1 cellular context compared by ENCODE assay signal in genomic region chr4:30718021-30718888, GRCh38.
TF ChIP-seq lines count a peak whose summit lies in the region.

No MANE protein-coding gene starts in this region.

TF ChIP-seq in HEK293, 187 proteins besides CTCF, POLR2A, EP300 and RAD21 (continued from another document and continues in another):
- TF ChIP-seq ZNF280C (tag by site-specific recombination; IDR thresholded peaks at IDR 0.05) (no peak), ZNF677 (tag by site-specific recombination; IDR thresholded peaks at IDR 0.05) (no peak), INSM2 (tag by site-specific recombination; IDR thresholded peaks at IDR 0.05) (no peak), ZNF488 (tag by site-specific recombination; IDR thresholded peaks at IDR 0.05) (no peak), ZNF266 (tag by site-specific recombination; IDR thresholded peaks at IDR 0.05; ENCODE audit: low read depth) (no peak), GLIS2 (tag by site-specific recombination; IDR thresholded peaks at IDR 0.05) (peak; percentile 51; the same call in 1 of the 2 replicates), ZNF398 (tag by site-specific recombination; IDR thresholded peaks at IDR 0.05) (peak; percentile 79), MEIS1 (CRISPR knock-in tag; IDR thresholded peaks at IDR 0.05; ENCODE audit: borderline replicate concordance) (no peak), WT1 (tag by site-specific recombination; IDR thresholded peaks at IDR 0.05) (peak; percentile 62), KLF10 (tag by site-specific recombination; IDR thresholded peaks at IDR 0.05) (no peak), ZNF239 (tag by site-specific recombination; IDR thresholded peaks at IDR 0.05) (no peak), MZF1 (tag by site-specific recombination; IDR thresholded peaks at IDR 0.05; ENCODE audit: borderline replicate concordance) (0 out of 2 replicates have a peak, but pooled peaks have one; percentile 11), ZSCAN30 (tag by site-specific recombination; IDR thresholded peaks at IDR 0.05) (0 out of 2 replicates have a peak, but pooled peaks have one; percentile 39), ZNF518A (tag by site-specific recombination; conservative IDR thresholded peaks at IDR 0.05; ENCODE audit: low read depth) (no peak), ZNF560 (tag by site-specific recombination; IDR thresholded peaks at IDR 0.05; ENCODE audit: borderline replicate concordance) (no peak), ZNF660 (tag by site-specific recombination; IDR thresholded peaks at IDR 0.05) (no peak), ZNF211 (tag by site-specific recombination; IDR thresholded peaks at IDR 0.05; ENCODE audit: low read depth) (no peak), ZNF292 (tag by site-specific recombination; IDR thresholded peaks at IDR 0.05; ENCODE audit: borderline replicate concordance, low read depth) (no peak), ZNF645 (tag by site-specific recombination; IDR thresholded peaks at IDR 0.05) (no peak), ZNF132 (tag by site-specific recombination; IDR thresholded peaks at IDR 0.05; ENCODE audit: borderline replicate concordance) (no peak), ZNF24 (tag by site-specific recombination; IDR thresholded peaks at IDR 0.05) (no peak), PRDM2 (tag by site-specific recombination; IDR thresholded peaks at IDR 0.05; ENCODE audit: borderline replicate concordance) (no peak), BCL6B (tag by site-specific recombination; IDR thresholded peaks at IDR 0.05) (no peak), ZFP69B (tag by site-specific recombination; IDR thresholded peaks at IDR 0.05) (no peak), KLF17 (tag by site-specific recombination; IDR thresholded peaks at IDR 0.05) (peak; percentile 47; the same call in 1 of the 2 replicates), BCL11B (tag by site-specific recombination; IDR thresholded peaks at IDR 0.05; ENCODE audit: low read depth) (no peak), KLF9 (tag by site-specific recombination; IDR thresholded peaks at IDR 0.05; ENCODE audit: low read depth) (no peak), ZBTB21 (tag by site-specific recombination; IDR thresholded peaks at IDR 0.05) (no peak), ZNF76 (tag by site-specific recombination; IDR thresholded peaks at IDR 0.05; ENCODE audit: borderline replicate concordance, low read depth) (peak; percentile 20; the same call in 1 of the 2 replicates), ZNF837 (tag by site-specific recombination; IDR thresholded peaks at IDR 0.05) (no peak; the same call in 1 of the 2 replicates), ZNF623 (tag by site-specific recombination; IDR thresholded peaks at IDR 0.05) (no peak), ZNF626 (tag by site-specific recombination; IDR thresholded peaks at IDR 0.05) (no peak), ZNF830 (tag by site-specific recombination; IDR thresholded peaks at IDR 0.05; ENCODE audit: low read depth) (no peak), ZBTB1 (tag by site-specific recombination; IDR thresholded peaks at IDR 0.05) (no peak), KLF8 (tag by site-specific recombination; IDR thresholded peaks at IDR 0.05) (no peak), ZXDB (tag by site-specific recombination; IDR thresholded peaks at IDR 0.05) (no peak; the same call in 1 of the 2 replicates), ZNF596 (tag by site-specific recombination; IDR thresholded peaks at IDR 0.05) (no peak), GLIS1 (tag by site-specific recombination; IDR thresholded peaks at IDR 0.05) (peak; percentile 54), ZNF16 (tag by site-specific recombination; IDR thresholded peaks at IDR 0.05; ENCODE audit: low read depth) (no peak)
